8 cellular contexts compared by ENCODE assay signal in the genomic region with DNA sequence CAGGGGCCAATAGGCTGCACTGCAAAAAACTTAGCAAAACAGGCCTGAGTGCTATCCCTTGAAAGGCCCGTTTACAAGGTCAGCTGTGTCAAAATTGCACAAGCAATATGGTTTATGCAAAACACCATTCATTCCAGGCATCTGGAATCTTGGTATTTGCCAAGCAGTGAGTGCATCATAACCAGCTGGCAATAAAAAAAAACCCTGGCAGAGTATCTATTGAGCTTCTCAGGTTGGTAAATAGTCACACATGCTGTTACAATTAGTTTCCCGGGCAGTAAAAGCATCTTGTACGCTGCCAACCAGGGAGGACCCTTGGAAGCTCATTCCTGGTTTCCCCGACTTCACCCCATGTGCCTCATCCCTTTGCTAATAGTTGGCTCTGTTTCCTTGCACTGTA. TPM values are rescaled to one million over a fixed set of nuclear protein-coding genes. Genes with fewer than 3 reads are reported as not detected.
DNase-seq lines count a peak whose midpoint lies in the region; ATAC-seq and TF ChIP-seq lines count a peak whose summit lies in the region.
"Had no signal": no experiment of that assay in that cellular context is flagged by ENCODE, and none has a peak within 500 bp of the region (broad histone marks: within the 10 kb centered on the region; RNA-seq: fewer than 3 reads in every experiment).

No MANE protein-coding gene starts in this region.

- ATAC-seq in foreskin keratinocyte (no peak), GM19351 (IDR thresholded peaks at IDR 0.05; ENCODE audit: unreplicated experiment) (no peak), HG03095 (IDR thresholded peaks at IDR 0.05; ENCODE audit: unreplicated experiment) (no peak)

- no peak for TF ChIP-seq CTCF in foreskin keratinocyte (conservative IDR thresholded peaks at IDR 0.05)

- no peak overlapping the region for H3K27ac ChIP-seq in foreskin keratinocyte
- H3K27ac ChIP-seq: thoracic aorta had no signal

- DNase-seq in DMS79 (lab: John Stamatoyannopoulos, UW) (peak; percentile 14), NCI-H446 treated with DMSO at 0.1 percent for 48 hours (lab: John Stamatoyannopoulos, UW) (peak; percentile 84), foreskin keratinocyte (peak; percentile 67 to 74)
- no peak for DNase-seq in T-helper 2 cell treated with Interferon-gamma antibody and Interleukin-4, amounts not matched to agents 5 μg/mL and 100 μg/mL, for 36 hours (ENCODE audit: low spot score)
- DNase-seq: NCI-H187 treated with DMSO at 0.1 percent for 48 hours had no signal

- peaks cover 11% of the 10 kb centered on the region for H3K36me3 Mint-ChIP-seq in T-helper 2 cell treated with Interferon-gamma antibody and Interleukin-4, amounts not matched to agents 5 μg/mL and 100 μg/mL, for 36 hours (ENCODE audit: low read depth)

- H3K4me3 Mint-ChIP-seq in T-helper 2 cell treated with Interferon-gamma antibody and Interleukin-4, amounts not matched to agents 5 μg/mL and 100 μg/mL, for 36 hours: no peak overlapping the region

- H3K27me3 Mint-ChIP-seq in T-helper 2 cell treated with Interferon-gamma antibody and Interleukin-4, amounts not matched to agents 5 μg/mL and 100 μg/mL, for 36 hours (ENCODE audit: low read depth): no peaks in the 10 kb centered on the region

- peaks cover 14% of the 10 kb centered on the region for H3K9me3 Mint-ChIP-seq in T-helper 2 cell treated with Interferon-gamma antibody and Interleukin-4, amounts not matched to agents 5 μg/mL and 100 μg/mL, for 36 hours

- H3K4me1 Mint-ChIP-seq in T-helper 2 cell treated with Interferon-gamma antibody and Interleukin-4, amounts not matched to agents 5 μg/mL and 100 μg/mL, for 36 hours (ENCODE audit: low read depth): no peaks in the 10 kb centered on the region

- H3K27ac Mint-ChIP-seq in T-helper 2 cell treated with Interferon-gamma antibody and Interleukin-4, amounts not matched to agents 5 μg/mL and 100 μg/mL, for 36 hours: no peak overlapping the region

- no peaks in the 10 kb centered on the region for H3K27me3 ChIP-seq in foreskin keratinocyte

- no peaks in the 10 kb centered on the region for H3K4me1 ChIP-seq in foreskin keratinocyte

RNA-seq across cellular contexts. Expression of a gene that starts 21.3 kb away (rescaled TPM):
- total RNA-seq in foreskin keratinocyte: 2.9 and 3.4 TPM in 2 replicates
- 1.9 and 2.2 TPM in 2 replicates for polyA plus RNA-seq in foreskin keratinocyte

RNA-seq across cellular contexts. Expression of a gene that starts 22.8 kb away (rescaled TPM):
- 9.7 and 11.9 TPM in 2 replicates for total RNA-seq in foreskin keratinocyte
- 5.1 and 6.6 TPM in 2 replicates for polyA plus RNA-seq in foreskin keratinocyte

RNA-seq across cellular contexts. Expression of a gene that starts 53.9 kb away (rescaled TPM):
- 0.35 and 0.61 TPM in 2 replicates for total RNA-seq in foreskin keratinocyte
- 0.47 and 1.2 TPM in 2 replicates for polyA plus RNA-seq in foreskin keratinocyte

RNA-seq across cellular contexts. Expression of a gene that starts 56.4 kb away (rescaled TPM):
- not detected in 2 replicates for total RNA-seq in foreskin keratinocyte
- not detected in 2 replicates for polyA plus RNA-seq in foreskin keratinocyte
